ENCODE assay signal across 1 cellular context in genomic region chr2:64780041-64780440, GRCh38.
TF ChIP-seq lines count a peak whose summit lies in the region.

No MANE protein-coding gene starts in this region.

TF ChIP-seq in HepG2, 621 proteins besides CTCF, POLR2A, EP300 and RAD21 (continued from another document):
- no peak for TF ChIP-seq SKIL (CRISPR knock-in tag; IDR thresholded peaks at IDR 0.05; ENCODE audit: borderline replicate concordance)
- no peak for TF ChIP-seq ZBTB14 (CRISPR knock-in tag; IDR thresholded peaks at IDR 0.05)
- no peak for TF ChIP-seq HOMEZ (CRISPR knock-in tag; IDR thresholded peaks at IDR 0.05; ENCODE audit: low read depth)
- no peak for TF ChIP-seq ZNF331 (CRISPR knock-in tag; IDR thresholded peaks at IDR 0.05)
- no peak for TF ChIP-seq HHEX (CRISPR knock-in tag; IDR thresholded peaks at IDR 0.05)
- no peak for TF ChIP-seq SOX5 (CRISPR knock-in tag; IDR thresholded peaks at IDR 0.05; ENCODE audit: borderline replicate concordance)
- no peak for TF ChIP-seq ZNF670 (CRISPR knock-in tag; IDR thresholded peaks at IDR 0.05; ENCODE audit: borderline replicate concordance)
- TF ChIP-seq ZNF709 (CRISPR knock-in tag; IDR thresholded peaks at IDR 0.05), result no peak
- no peak for TF ChIP-seq ZFP1 (CRISPR knock-in tag; IDR thresholded peaks at IDR 0.05)
- no peak for TF ChIP-seq TRIM22 (IDR thresholded peaks at IDR 0.05)
- no peak for TF ChIP-seq ZNF609 (CRISPR knock-in tag; IDR thresholded peaks at IDR 0.05; ENCODE audit: borderline replicate concordance)
